In genomic region chr5:141623197-141623596, GRCh38 we compare ENCODE assay signal across 9 cellular contexts. TPM values are rescaled to one million over a fixed set of nuclear protein-coding genes. Genes with fewer than 3 reads are reported as not detected.
A peak's percentile ranks its signal among the peaks of the same experiment; 100 is the strongest.
DNase-seq lines count a peak whose midpoint lies in the region; ATAC-seq and TF ChIP-seq lines count a peak whose summit lies in the region.
"Had no signal": no experiment of that assay in that cellular context is flagged by ENCODE, and none has a peak within 500 bp of the region (broad histone marks: within the 10 kb centered on the region; RNA-seq: fewer than 3 reads in every experiment).

No MANE protein-coding gene starts in this region.

- no peak overlapping the region for H3K9ac ChIP-seq in mammary epithelial cell (ENCODE audit: insufficient read depth, low read length)
- H3K9ac ChIP-seq: parathyroid adenoma had no signal

- H3K4me3 Mint-ChIP-seq in activated CD8-positive, alpha-beta T cell treated with anti-CD3 and anti-CD28 coated beads for 36 hours: no peak overlapping the region

- dilution Hi-C loops in mammary epithelial cell (cut with HindIII; ENCODE audit: low sequenced_read_pairs): loop anchor here (5.0 kb wide), 1 partner anchor 51 kb away; no protein-coding TSS in a partner anchor

- POLR2A ChIA-PET in activated CD8-positive, alpha-beta T cell treated with anti-CD3 and anti-CD28 coated beads for 36 hours (lab: Charles Lee): interaction anchor here (1.3 to 1.4 kb wide), 2 partner anchors 11 to 31 kb away, joined by 3 to 6 read pairs; no protein-coding TSS in a partner anchor

- H3K4me2 ChIP-seq in mammary epithelial cell (ENCODE audit: insufficient read depth, low read depth, low read length): no peak overlapping the region

- H3K4me1 Mint-ChIP-seq in activated CD8-positive, alpha-beta T cell treated with anti-CD3 and anti-CD28 coated beads for 36 hours (ENCODE audit: low read depth): peaks cover 25% of the 10 kb centered on the region

- in situ Hi-C loops in mammary epithelial cell (cut with MboI; ENCODE audit: low sequenced_read_pairs in 2 of 2): loop anchor here in 1 of 2 donors (5.0 kb wide), 1 partner anchor 36 kb away; no protein-coding TSS in a partner anchor

- peak overlapping the region; percentile 73 for H3K27ac Mint-ChIP-seq in activated CD8-positive, alpha-beta T cell treated with anti-CD3 and anti-CD28 coated beads for 36 hours

- TF ChIP-seq CTCF in activated CD8-positive, alpha-beta T cell treated with anti-CD3 and anti-CD28 coated beads for 36 hours (IDR thresholded peaks at IDR 0.05): no peak
- no peak for TF ChIP-seq CTCF in mammary epithelial cell (conservative IDR thresholded peaks at IDR 0.05 in 1 of 2, IDR thresholded peaks at IDR 0.05 in 1 of 2; ENCODE audit: extremely low read depth in 1 of 2, insufficient read depth in 1 of 2, low read depth in 1 of 2, low read length in 2 of 2)

- no peaks in the 10 kb centered on the region for H3K9me3 Mint-ChIP-seq in activated CD8-positive, alpha-beta T cell treated with anti-CD3 and anti-CD28 coated beads for 36 hours

- peak; percentile 91 for DNase-seq in ELF-1 (ENCODE audit: low read depth, low spot score)
- peak; percentile 54 for DNase-seq in activated CD8-positive, alpha-beta T cell treated with anti-CD3 and anti-CD28 coated beads for 36 hours
- no peak for DNase-seq in mesenteric fat pad (ENCODE audit: low spot score)
- DNase-seq in erythroblast (lab: John Stamatoyannopoulos, UW): no peak
- no peak for DNase-seq in GF-D8 (lab: John Stamatoyannopoulos, UW)
- DNase-seq in mammary epithelial cell: no peak

- ATAC-seq in GM19463 (IDR thresholded peaks at IDR 0.05; ENCODE audit: unreplicated experiment): peak; percentile 48
- ATAC-seq in HG03442 (IDR thresholded peaks at IDR 0.05; ENCODE audit: unreplicated experiment): peak; percentile 64
- ATAC-seq in activated CD8-positive, alpha-beta T cell treated with anti-CD3 and anti-CD28 coated beads for 36 hours: peak; percentile 38

- no peak overlapping the region for H2AFZ ChIP-seq in mammary epithelial cell (ENCODE audit: low read depth, low read length)
- H2AFZ ChIP-seq: parathyroid adenoma had no signal

- H3K79me2 ChIP-seq in mammary epithelial cell (ENCODE audit: insufficient read depth, low read length): peaks cover 6% of the 10 kb centered on the region
- H3K79me2 ChIP-seq: parathyroid adenoma had no signal

- BruUV-seq in mammary epithelial cell (replicated peaks; lab: Mats Ljungman, UMichigan): no TSS peak

- no peaks in the 10 kb centered on the region for H3K9me3 ChIP-seq in mammary epithelial cell (replicated peaks; ENCODE audit: insufficient read depth, low read length)

- intact Hi-C loops in activated CD8-positive, alpha-beta T cell treated with anti-CD3 and anti-CD28 coated beads for 36 hours (cut with micrococcal nuclease): no loop called here
- intact Hi-C loops in mammary epithelial cell (cut with micrococcal nuclease): no loop called here

- peaks cover 59% of the 10 kb centered on the region for H3K36me3 Mint-ChIP-seq in activated CD8-positive, alpha-beta T cell treated with anti-CD3 and anti-CD28 coated beads for 36 hours (ENCODE audit: low read depth)

- H3K4me3 ChIP-seq in mammary epithelial cell (replicated peaks in 1 of 3; ENCODE audit: insufficient read depth in 1 of 3, low read depth in 2 of 3, low read length in 3 of 3): no peak overlapping the region

- peaks cover 4% of the 10 kb centered on the region for H3K4me1 ChIP-seq in mammary epithelial cell (ENCODE audit: insufficient read depth, low read length)

- H3K27me3 Mint-ChIP-seq in activated CD8-positive, alpha-beta T cell treated with anti-CD3 and anti-CD28 coated beads for 36 hours: no peaks in the 10 kb centered on the region

- no peaks in the 10 kb centered on the region for H4K20me1 ChIP-seq in mammary epithelial cell (ENCODE audit: insufficient read depth, low read length)

- CTCF ChIA-PET in activated CD8-positive, alpha-beta T cell treated with anti-CD3 and anti-CD28 coated beads for 36 hours (lab: Charles Lee): interaction anchor here (0.9 to 13.6 kb wide), 11 partner anchors 9 to 337 kb away, joined by 3 to 297 read pairs (median 4); partner anchors contain the start of genes HDAC3 and RELL2
- CTCF ChIA-PET in mammary epithelial cell (lab: Charles Lee; ENCODE audit: low non-redundant PET): no interaction called here

- no peak overlapping the region for H3K27ac ChIP-seq in mammary epithelial cell (ENCODE audit: insufficient read depth, low read depth, low read length)
- H3K27ac ChIP-seq: parathyroid adenoma had no signal

- peaks cover 28% of the 10 kb centered on the region for H3K36me3 ChIP-seq in mammary epithelial cell (ENCODE audit: insufficient read depth, low read length)

- no peak for TF ChIP-seq POLR2A in erythroblast (IDR thresholded peaks at IDR 0.05; ENCODE audit: low read length)

- H3K27me3 ChIP-seq in mammary epithelial cell (ENCODE audit: insufficient read depth, low read length): no peaks in the 10 kb centered on the region

RNA-seq across cellular contexts. Expression of gene DIAPH1, which starts 4.4 kb away (rescaled TPM):
- total RNA-seq in activated CD8-positive, alpha-beta T cell treated with anti-CD3 and anti-CD28 coated beads for 36 hours: 100 to 1,000 TPM; 209 to 218 TPM
- total RNA-seq in mesenteric fat pad (49.5 TPM), mammary epithelial cell (100 to 1,000 TPM in 1 of 2 donors, 10 to 100 TPM in 1; 52.0 to 178 TPM)
- polyA plus RNA-seq in mammary epithelial cell: 128 TPM
- polyA minus RNA-seq in mammary epithelial cell: 507 TPM

RNA-seq across cellular contexts. Expression of gene HDAC3, which starts 13.5 kb away (rescaled TPM):
- 10 to 100 TPM; 94.8 to 98.3 TPM for total RNA-seq in activated CD8-positive, alpha-beta T cell treated with anti-CD3 and anti-CD28 coated beads for 36 hours
- total RNA-seq in mesenteric fat pad: 39.3 TPM
- total RNA-seq in mammary epithelial cell: 10 to 100 TPM; 57.7 to 61.5 TPM
- polyA plus RNA-seq in mammary epithelial cell: 84.5 TPM
- polyA minus RNA-seq in mammary epithelial cell: 163 TPM

RNA-seq across cellular contexts. Expression of gene RELL2, which starts 13.6 kb away (rescaled TPM):
- 10 to 100 TPM; 31.4 to 35.6 TPM for total RNA-seq in activated CD8-positive, alpha-beta T cell treated with anti-CD3 and anti-CD28 coated beads for 36 hours
- total RNA-seq in mesenteric fat pad (1.5 TPM), mammary epithelial cell (10 to 100 TPM in 1 of 2 donors, 1 to 10 TPM in 1; 5.7 to 12.1 TPM)
- polyA plus RNA-seq in mammary epithelial cell: 11.0 TPM
- polyA minus RNA-seq in mammary epithelial cell: 14.6 TPM

RNA-seq across cellular contexts. Expression of gene FCHSD1, which starts 28.0 kb away (rescaled TPM):
- 10 to 100 TPM; 30.1 to 31.8 TPM for total RNA-seq in activated CD8-positive, alpha-beta T cell treated with anti-CD3 and anti-CD28 coated beads for 36 hours
- 11.5 TPM for total RNA-seq in mesenteric fat pad
- 10 to 100 TPM; 23.7 to 32.0 TPM for total RNA-seq in mammary epithelial cell
- polyA plus RNA-seq in mammary epithelial cell: 12.3 TPM
- 17.2 TPM for polyA minus RNA-seq in mammary epithelial cell

RNA-seq across cellular contexts. Expression of gene ARAP3, which starts 58.8 kb away (rescaled TPM):
- total RNA-seq in activated CD8-positive, alpha-beta T cell treated with anti-CD3 and anti-CD28 coated beads for 36 hours: 1 to 10 TPM; 5.9 to 7.2 TPM
- total RNA-seq in mesenteric fat pad (24.2 TPM), mammary epithelial cell (10 to 100 TPM in 1 of 2 donors, 1 to 10 TPM in 1; 6.0 to 10.0 TPM)
- polyA plus RNA-seq in mammary epithelial cell: 6.0 TPM
- polyA minus RNA-seq in mammary epithelial cell: 18.6 TPM

Comparison
In these comparisons a context has a peak if more than half of its experiments do, and no peak if none do; other contexts are left out.
1. DNase-seq: peak in ELF-1 (single experiment) and activated CD8-positive, alpha-beta T cell treated with anti-CD3 and anti-CD28 coated beads for 36 hours (single experiment); none in mesenteric fat pad (single experiment), erythroblast (0 of 2), GF-D8 (single experiment) and mammary epithelial cell (single experiment).
2. Peak in every context shown above with its lines, with median percentiles within 50 percentile points of each other: ATAC-seq.